In the genomic region with DNA sequence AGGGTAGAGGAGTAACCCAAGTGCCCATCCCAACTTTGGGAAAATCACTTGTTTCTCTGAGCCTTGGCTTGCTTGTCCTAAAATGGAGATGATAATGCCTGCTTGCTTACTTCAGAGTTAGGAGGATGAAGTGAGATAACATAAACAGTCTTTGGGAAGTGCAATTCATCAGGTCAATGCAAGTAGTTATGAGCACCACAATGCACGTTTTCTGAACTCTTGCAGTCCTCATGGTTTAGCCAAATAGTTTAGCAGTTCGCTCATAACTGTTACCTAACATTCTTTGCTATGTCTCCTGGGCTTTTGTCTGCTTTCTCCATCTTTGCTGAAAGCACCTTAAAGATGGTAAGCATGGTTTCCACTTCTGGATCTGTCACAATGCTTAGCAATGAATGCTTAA, we compare ENCODE assay signal across 17 cellular contexts.
"Had no signal": no experiment of that assay in that cellular context is flagged by ENCODE, and none has a peak within 500 bp of the region (broad histone marks: within the 10 kb centered on the region; RNA-seq: fewer than 3 reads in every experiment).

No MANE protein-coding gene starts in this region.

- H3K36me3 ChIP-seq: lower lobe of right lung, transverse colon had no signal

- H3K4me2 ChIP-seq: hepatocyte had no signal

- ATAC-seq: activated T-helper 17 cell treated with anti-CD3 and anti-CD28 coated beads, Interleukin-2, amount 50 U/mL, for 72 hours; body of pancreas; lower lobe of right lung; natural killer cell; sciatic nerve; SK-N-SH treated with all-trans-retinoic acid at 6 μM for 48 hours had no signal

- H2AFZ ChIP-seq: hepatocyte had no signal

- H3K79me2 ChIP-seq: hepatocyte had no signal

- H3K4me3 ChIP-seq: body of pancreas, hepatocyte, lower lobe of right lung, transverse colon had no signal

- DNase-seq: activated CD4-positive, alpha-beta T cell treated with anti-CD3 and anti-CD28 coated beads for 48 hours; activated naive CD4-positive, alpha-beta T cell treated with anti-CD3 and anti-CD28 coated beads for 36 hours; activated T-cell treated with anti-CD3 and anti-CD28 coated beads for 4 hours; lower lobe of right lung; natural killer cell; stimulated activated CD4-positive, alpha-beta T cell treated with anti-CD3 and anti-CD28 coated beads, Interleukin-2, amount 100 ng/mL, for 24 hours; stimulated activated naive CD4-positive, alpha-beta T cell; substantia nigra; transverse colon had no signal

- H3K9me3 ChIP-seq: body of pancreas, lower lobe of right lung, transverse colon had no signal

- H3K9me3 Mint-ChIP-seq: activated naive CD4-positive, alpha-beta T cell treated with anti-CD3 and anti-CD28 coated beads for 36 hours; activated T-helper 17 cell treated with anti-CD3 and anti-CD28 coated beads, Interleukin-2, amount 50 U/mL, for 72 hours; central memory CD8-positive, alpha-beta T cell; dendritic cell treated with granulocyte-macrophage colony-stimulating factor and Interleukin-4, amounts not matched to agents 40 ng/mL and 50 ng/mL, for 4 days; natural killer cell; T-helper 1 cell treated with Interleukin-12 subunit alpha and Interleukin-12 subunit beta and Interleukin-4 antibody, amounts not matched to agents 30 μg/mL and 1 μg/mL, for 36 hours had no signal

- H3K4me1 Mint-ChIP-seq: activated T-helper 17 cell treated with anti-CD3 and anti-CD28 coated beads, Interleukin-2, amount 50 U/mL, for 72 hours; central memory CD8-positive, alpha-beta T cell; natural killer cell had no signal

- H3K4me3 Mint-ChIP-seq: activated naive CD4-positive, alpha-beta T cell treated with anti-CD3 and anti-CD28 coated beads for 36 hours; activated T-helper 17 cell treated with anti-CD3 and anti-CD28 coated beads, Interleukin-2, amount 50 U/mL, for 72 hours; central memory CD8-positive, alpha-beta T cell; dendritic cell treated with granulocyte-macrophage colony-stimulating factor and Interleukin-4, amounts not matched to agents 40 ng/mL and 50 ng/mL, for 4 days; natural killer cell; T-helper 1 cell treated with Interleukin-12 subunit alpha and Interleukin-12 subunit beta and Interleukin-4 antibody, amounts not matched to agents 30 μg/mL and 1 μg/mL, for 36 hours had no signal

- H3K27me3 Mint-ChIP-seq: dendritic cell treated with granulocyte-macrophage colony-stimulating factor and Interleukin-4, amounts not matched to agents 40 ng/mL and 50 ng/mL, for 4 days had no signal

- H3K36me3 Mint-ChIP-seq: natural killer cell had no signal

- H3K27me3 ChIP-seq: body of pancreas, hepatocyte, transverse colon had no signal

- H3K27ac ChIP-seq: body of pancreas, hepatocyte, lower lobe of right lung had no signal

- H3K27ac Mint-ChIP-seq: activated naive CD4-positive, alpha-beta T cell treated with anti-CD3 and anti-CD28 coated beads for 36 hours; activated T-helper 17 cell treated with anti-CD3 and anti-CD28 coated beads, Interleukin-2, amount 50 U/mL, for 72 hours; dendritic cell treated with granulocyte-macrophage colony-stimulating factor and Interleukin-4, amounts not matched to agents 40 ng/mL and 50 ng/mL, for 4 days; natural killer cell; T-helper 1 cell treated with Interleukin-12 subunit alpha and Interleukin-12 subunit beta and Interleukin-4 antibody, amounts not matched to agents 30 μg/mL and 1 μg/mL, for 36 hours had no signal
